In genomic region chr2:134679740-134680139, GRCh38 we compare ENCODE assay signal across 10 cellular contexts. TPM values are rescaled to one million over a fixed set of nuclear protein-coding genes. Genes with fewer than 3 reads are reported as not detected.
A peak's percentile ranks its signal among the peaks of the same experiment; 100 is the strongest.
DNase-seq lines count a peak whose midpoint lies in the region; TF ChIP-seq lines count a peak whose summit lies in the region.
"Had no signal": no experiment of that assay in that cellular context is flagged by ENCODE, and none has a peak within 500 bp of the region (broad histone marks: within the 10 kb centered on the region; RNA-seq: fewer than 3 reads in every experiment).

No MANE protein-coding gene starts in this region.

- no peak overlapping the region for H3K27ac Mint-ChIP-seq in MCF 10A (ENCODE audit: low read depth, unreplicated experiment)

- no peaks in the 10 kb centered on the region for H3K27me3 Mint-ChIP-seq in MCF 10A (ENCODE audit: insufficient read depth, unreplicated experiment)

- H3K4me1 Mint-ChIP-seq in MCF 10A (ENCODE audit: insufficient read depth, unreplicated experiment) = no peaks in the 10 kb centered on the region

- POLR2A ChIA-PET in MCF 10A (lab: Yijun Ruan, JAX) = interaction anchor here (1.2 kb wide), 1 partner anchor 29 kb away, joined by 3 read pairs; no protein-coding TSS in a partner anchor

- no peak for TF ChIP-seq CTCF in MCF 10A (IDR thresholded peaks at IDR 0.05; ENCODE audit: unreplicated experiment)

- H3K4me3 Mint-ChIP-seq in MCF 10A (ENCODE audit: unreplicated experiment) = no peak overlapping the region

- no peaks in the 10 kb centered on the region for H3K9me3 Mint-ChIP-seq in MCF 10A (ENCODE audit: unreplicated experiment)

- no peaks in the 10 kb centered on the region for H3K36me3 Mint-ChIP-seq in MCF 10A (ENCODE audit: insufficient read depth, unreplicated experiment)

- BruUV-seq in MCF 10A (replicated peaks; lab: Mats Ljungman, UMichigan) = no TSS peak

- CTCF ChIA-PET in MCF 10A (lab: Yijun Ruan, JAX) = interaction anchor here (0.6 kb wide), 1 partner anchor 213 kb away, joined by 3 read pairs; no protein-coding TSS in a partner anchor

- intact Hi-C loops in MCF 10A (cut with micrococcal nuclease) = no loop called here

- peak; percentile 21 for DNase-seq in stimulated activated CD4-positive, alpha-beta T cell treated with anti-CD3 and anti-CD28 coated beads, Interleukin-15, amount 100 ng/mL, for 24 hours
- DNase-seq in stimulated activated CD4-positive, alpha-beta T cell treated with anti-CD3 and anti-CD28 coated beads, Interleukin-2, amount 100 ng/mL, for 48 hours = no peak
- peak; percentile 31 for DNase-seq in UCSD-AML1 (lab: John Stamatoyannopoulos, UW; ENCODE audit: unreplicated experiment)
- DNase-seq in effector CD8-positive, alpha-beta T cell (lab: John Stamatoyannopoulos, UW) = peak; percentile 10
- no peak for DNase-seq in COLO829 (ENCODE audit: low spot score)
- no peak for DNase-seq in MCF 10A (ENCODE audit: unreplicated experiment)
- DNase-seq in LoVo (ENCODE audit: low spot score) = no peak
- DNase-seq in Ammon's horn (ENCODE audit: low spot score) = no peak
- DNase-seq: NCI-H1105 treated with DMSO at 0.1 percent for 48 hours, right lobe of liver had no signal

RNA-seq across cellular contexts. Expression of gene TMEM163, which starts 39.1 kb away (rescaled TPM):
- total RNA-seq in MCF 10A (2022) = not detected in 2 replicates

Comparison
In these comparisons a context has a peak if more than half of its experiments do, and no peak if none do; other contexts are left out.
1. DNase-seq: peak in stimulated activated CD4-positive, alpha-beta T cell treated with anti-CD3 and anti-CD28 coated beads, Interleukin-15, amount 100 ng/mL, for 24 hours (single experiment), UCSD-AML1 (single experiment) and effector CD8-positive, alpha-beta T cell (single experiment); none in stimulated activated CD4-positive, alpha-beta T cell treated with anti-CD3 and anti-CD28 coated beads, Interleukin-2, amount 100 ng/mL, for 48 hours (0 of 2), COLO829 (single experiment), MCF 10A (single experiment), LoVo (single experiment) and Ammon's horn (single experiment).